ENCODE assay signal across 1 cellular context in genomic region chr6:125732398-125732797, GRCh38.
TF ChIP-seq lines count a peak whose summit lies in the region.

No MANE protein-coding gene starts in this region.

TF ChIP-seq in HepG2, 621 proteins besides CTCF, POLR2A, EP300 and RAD21:
- TF ChIP-seq ZBTB34 (CRISPR knock-in tag; IDR thresholded peaks at IDR 0.05) = no peak
- no peak for TF ChIP-seq SIN3A (IDR thresholded peaks at IDR 0.05; ENCODE audit: borderline replicate concordance, low read depth, low read length)
- TF ChIP-seq MXD1 (CRISPR knock-in tag; IDR thresholded peaks at IDR 0.05) = no peak
- no peak for TF ChIP-seq NFAT5 (CRISPR knock-in tag; IDR thresholded peaks at IDR 0.05)
- TF ChIP-seq MXD4 (CRISPR knock-in tag; IDR thresholded peaks at IDR 0.05) = no peak
- TF ChIP-seq ZNF747 (CRISPR knock-in tag; IDR thresholded peaks at IDR 0.05; ENCODE audit: borderline replicate concordance) = no peak
- no peak for TF ChIP-seq REPIN1 (CRISPR knock-in tag; IDR thresholded peaks at IDR 0.05; ENCODE audit: borderline replicate concordance, low read depth)
- no peak for TF ChIP-seq ZNF777 (CRISPR knock-in tag; IDR thresholded peaks at IDR 0.05)
- TF ChIP-seq KLF13 (CRISPR knock-in tag; IDR thresholded peaks at IDR 0.05) = no peak
- TF ChIP-seq STAT5B (CRISPR knock-in tag; IDR thresholded peaks at IDR 0.05) = no peak
- no peak for TF ChIP-seq RARA (CRISPR knock-in tag; IDR thresholded peaks at IDR 0.05)
